In the genomic region with DNA sequence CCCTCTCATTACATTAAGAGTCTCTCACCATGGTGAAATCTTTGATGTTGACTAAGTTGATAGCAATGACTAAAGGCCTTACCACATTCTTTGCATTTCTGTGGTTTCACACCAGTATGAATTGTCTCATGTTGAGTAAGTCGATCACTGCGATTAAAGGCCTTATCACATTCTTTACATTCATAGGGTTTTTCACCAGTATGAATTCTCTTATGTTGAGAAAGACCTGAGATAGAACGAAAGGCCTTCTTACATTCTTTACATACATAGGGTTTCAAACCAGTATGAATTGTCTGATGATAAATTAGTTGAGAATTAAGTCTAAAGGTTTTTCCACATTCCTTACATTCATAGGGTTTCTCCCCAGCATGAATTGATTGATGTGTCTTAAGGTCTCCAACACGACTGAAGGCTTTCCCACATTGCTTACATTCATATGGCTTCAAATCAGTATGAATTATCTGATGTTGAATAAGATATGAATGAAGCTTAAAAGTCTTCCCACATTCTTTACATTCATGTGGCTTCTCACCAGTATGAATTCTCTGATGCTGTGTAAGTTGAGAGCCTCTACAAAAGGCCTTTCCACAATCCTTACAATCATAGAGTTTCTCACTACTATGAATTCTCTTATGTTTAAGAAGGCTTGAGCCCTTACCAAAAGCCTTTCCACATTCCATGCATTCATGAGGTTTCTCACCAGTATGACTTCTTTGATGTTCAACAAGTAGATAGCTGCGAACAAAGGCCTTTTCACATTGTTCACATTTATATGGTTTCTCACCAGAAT, we compare ENCODE assay signal across 2 cellular contexts.
A peak's percentile ranks its signal among the peaks of the same experiment; 100 is the strongest.
TF ChIP-seq lines count a peak whose summit lies in the region.

No MANE protein-coding gene starts in this region.

TF ChIP-seq in Ishikawa, 13 proteins besides CTCF, POLR2A, EP300 and RAD21:
- TF ChIP-seq FOXM1 (IDR thresholded peaks at IDR 0.05; ENCODE audit: borderline replicate concordance, low read depth) = no peak
- TF ChIP-seq TEAD4 (IDR thresholded peaks at IDR 0.05) = peak; percentile 68
- TF ChIP-seq EGR1 (IDR thresholded peaks at IDR 0.05) = no peak

TF ChIP-seq in GM12878, 131 proteins besides CTCF, POLR2A, EP300 and RAD21:
- TF ChIP-seq, protein P1, sequence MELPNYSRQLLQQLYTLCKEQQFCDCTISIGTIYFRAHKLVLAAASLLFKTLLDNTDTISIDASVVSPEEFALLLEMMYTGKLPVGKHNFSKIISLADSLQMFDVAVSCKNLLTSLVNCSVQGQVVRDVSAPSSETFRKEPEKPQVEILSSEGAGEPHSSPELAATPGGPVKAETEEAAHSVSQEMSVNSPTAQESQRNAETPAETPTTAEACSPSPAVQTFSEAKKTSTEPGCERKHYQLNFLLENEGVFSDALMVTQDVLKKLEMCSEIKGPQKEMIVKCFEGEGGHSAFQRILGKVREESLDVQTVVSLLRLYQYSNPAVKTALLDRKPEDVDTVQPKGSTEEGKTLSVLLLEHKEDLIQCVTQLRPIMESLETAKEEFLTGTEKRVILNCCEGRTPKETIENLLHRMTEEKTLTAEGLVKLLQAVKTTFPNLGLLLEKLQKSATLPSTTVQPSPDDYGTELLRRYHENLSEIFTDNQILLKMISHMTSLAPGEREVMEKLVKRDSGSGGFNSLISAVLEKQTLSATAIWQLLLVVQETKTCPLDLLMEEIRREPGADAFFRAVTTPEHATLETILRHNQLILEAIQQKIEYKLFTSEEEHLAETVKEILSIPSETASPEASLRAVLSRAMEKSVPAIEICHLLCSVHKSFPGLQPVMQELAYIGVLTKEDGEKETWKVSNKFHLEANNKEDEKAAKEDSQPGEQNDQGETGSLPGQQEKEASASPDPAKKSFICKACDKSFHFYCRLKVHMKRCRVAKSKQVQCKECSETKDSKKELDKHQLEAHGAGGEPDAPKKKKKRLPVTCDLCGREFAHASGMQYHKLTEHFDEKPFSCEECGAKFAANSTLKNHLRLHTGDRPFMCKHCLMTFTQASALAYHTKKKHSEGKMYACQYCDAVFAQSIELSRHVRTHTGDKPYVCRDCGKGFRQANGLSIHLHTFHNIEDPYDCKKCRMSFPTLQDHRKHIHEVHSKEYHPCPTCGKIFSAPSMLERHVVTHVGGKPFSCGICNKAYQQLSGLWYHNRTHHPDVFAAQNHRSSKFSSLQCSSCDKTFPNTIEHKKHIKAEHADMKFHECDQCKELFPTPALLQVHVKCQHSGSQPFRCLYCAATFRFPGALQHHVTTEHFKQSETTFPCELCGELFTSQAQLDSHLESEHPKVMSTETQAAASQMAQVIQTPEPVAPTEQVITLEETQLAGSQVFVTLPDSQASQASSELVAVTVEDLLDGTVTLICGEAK (IDR thresholded peaks at IDR 0.05; ENCODE audit: borderline replicate concordance) = no peak
- TF ChIP-seq ZNF274 (IDR thresholded peaks at IDR 0.05; ENCODE audit: insufficient read depth, insufficient read length) = peak; percentile 82
